In the genomic region with DNA sequence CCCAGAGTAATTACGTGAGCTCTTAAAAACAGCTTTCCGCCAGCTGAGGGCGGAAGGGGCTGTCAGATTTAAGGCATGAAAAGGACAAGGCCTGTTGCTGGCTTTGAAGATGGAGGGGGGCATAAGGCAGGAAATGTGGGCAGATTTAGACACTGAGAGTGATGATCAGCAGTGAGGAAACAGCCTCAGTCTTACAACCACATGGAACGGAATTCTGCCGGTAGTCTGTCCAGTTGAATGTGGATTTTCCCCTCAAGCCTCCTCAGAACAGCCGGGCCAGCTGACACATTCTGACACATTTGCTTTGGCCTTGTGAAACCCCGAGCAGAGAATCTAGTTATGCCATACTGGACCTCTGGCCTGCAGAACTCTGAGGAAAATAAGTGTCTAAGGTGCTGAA, we compare ENCODE assay signal across 17 cellular contexts.
"Had no signal": no experiment of that assay in that cellular context is flagged by ENCODE, and none has a peak within 500 bp of the region (broad histone marks: within the 10 kb centered on the region; RNA-seq: fewer than 3 reads in every experiment).

No MANE protein-coding gene starts in this region.

- DNase-seq: activated CD4-positive, alpha-beta T cell treated with anti-CD3 and anti-CD28 coated beads for 1 hour; activated CD4-positive, alpha-beta T cell treated with anti-CD3 and anti-CD28 coated beads, Interleukin-2, amount 50 U/mL, for 48 hours; activated naive CD4-positive, alpha-beta T cell treated with anti-CD3 and anti-CD28 coated beads, Interleukin-2, amount 10 ng/mL, durations not matched to agents 7 days and 5 days; activated T-cell treated with anti-CD3 and anti-CD28 coated beads, Interleukin-2, amount 50 U/mL, for 24 hours; effector memory CD4-positive, alpha-beta T cell; heart right ventricle; islet precursor cell; mammary epithelial cell; mucosa of descending colon; naive thymus-derived CD8-positive, alpha-beta T cell; posterior cingulate gyrus; retina; stimulated activated CD4-positive, alpha-beta T cell treated with anti-CD3 and anti-CD28 coated beads, Interleukin-2, amount 100 ng/mL, for 48 hours; T-helper 9 cell; thyroid gland had no signal

- ATAC-seq: heart right ventricle; left lobe of liver; mucosa of descending colon; naive thymus-derived CD8-positive, alpha-beta T cell; stimulated activated memory B cell treated with anti-CD40 and anti-IgM and Interleukin-4, amounts not matched to agents 10 μg/mL and 1 μg/mL and 100 μg/mL, for 72 hours had no signal
